1 cellular context compared by ENCODE assay signal in the genomic region with DNA sequence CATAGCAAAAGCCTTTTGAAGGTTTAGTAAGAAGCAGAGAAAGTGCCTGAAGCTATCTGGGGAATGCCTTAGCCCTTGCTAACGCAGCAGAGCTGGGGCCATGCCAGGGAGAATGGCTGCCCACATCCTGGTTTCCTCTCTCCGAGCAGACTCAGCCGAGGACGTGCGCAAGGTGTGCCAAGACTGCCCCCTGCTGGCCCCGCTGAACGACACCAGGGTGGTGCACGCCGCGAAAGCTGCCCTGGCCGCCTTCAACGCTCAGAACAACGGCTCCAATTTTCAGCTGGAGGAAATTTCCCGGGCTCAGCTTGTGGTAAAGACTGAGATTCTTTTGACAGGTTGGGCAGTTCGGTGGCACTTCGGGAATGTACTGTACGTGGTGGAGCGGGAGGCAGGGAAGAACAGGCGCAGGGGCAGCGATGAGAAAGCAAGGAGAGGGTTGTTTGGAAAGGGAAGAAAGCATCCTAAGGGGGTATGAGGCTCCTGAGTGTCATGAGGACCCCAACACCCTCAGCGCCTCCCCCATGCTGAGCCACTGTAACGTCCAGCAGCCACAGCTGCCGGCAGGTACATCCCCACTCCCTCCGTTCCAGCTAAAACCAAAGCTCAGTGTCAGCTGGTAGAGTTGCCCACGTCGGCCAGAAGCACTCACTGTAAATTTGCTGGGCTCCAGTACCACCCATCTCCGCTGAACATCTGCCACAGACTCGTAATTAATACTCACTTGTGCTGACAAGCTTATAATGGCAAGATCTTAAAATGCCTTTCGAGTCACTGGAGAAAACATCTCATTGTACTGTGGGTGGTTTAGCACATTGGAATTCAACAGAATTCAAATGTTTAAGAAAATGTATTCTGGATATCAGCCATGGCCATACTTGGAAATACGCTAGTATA.
A peak's percentile ranks its signal among the peaks of the same experiment; 100 is the strongest.
TF ChIP-seq lines count a peak whose summit lies in the region.

No MANE protein-coding gene starts in this region.

TF ChIP-seq in K562, 482 proteins besides CTCF, POLR2A, EP300 and RAD21 (continued from another document and continues in another):
- TF ChIP-seq, protein P1, sequence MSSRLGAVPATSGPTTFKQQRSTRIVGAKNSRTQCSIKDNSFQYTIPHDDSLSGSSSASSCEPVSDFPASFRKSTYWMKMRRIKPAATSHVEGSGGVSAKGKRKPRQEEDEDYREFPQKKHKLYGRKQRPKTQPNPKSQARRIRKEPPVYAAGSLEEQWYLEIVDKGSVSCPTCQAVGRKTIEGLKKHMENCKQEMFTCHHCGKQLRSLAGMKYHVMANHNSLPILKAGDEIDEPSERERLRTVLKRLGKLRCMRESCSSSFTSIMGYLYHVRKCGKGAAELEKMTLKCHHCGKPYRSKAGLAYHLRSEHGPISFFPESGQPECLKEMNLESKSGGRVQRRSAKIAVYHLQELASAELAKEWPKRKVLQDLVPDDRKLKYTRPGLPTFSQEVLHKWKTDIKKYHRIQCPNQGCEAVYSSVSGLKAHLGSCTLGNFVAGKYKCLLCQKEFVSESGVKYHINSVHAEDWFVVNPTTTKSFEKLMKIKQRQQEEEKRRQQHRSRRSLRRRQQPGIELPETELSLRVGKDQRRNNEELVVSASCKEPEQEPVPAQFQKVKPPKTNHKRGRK (tag; IDR thresholded peaks at IDR 0.05): no peak
- TF ChIP-seq, protein P2, sequence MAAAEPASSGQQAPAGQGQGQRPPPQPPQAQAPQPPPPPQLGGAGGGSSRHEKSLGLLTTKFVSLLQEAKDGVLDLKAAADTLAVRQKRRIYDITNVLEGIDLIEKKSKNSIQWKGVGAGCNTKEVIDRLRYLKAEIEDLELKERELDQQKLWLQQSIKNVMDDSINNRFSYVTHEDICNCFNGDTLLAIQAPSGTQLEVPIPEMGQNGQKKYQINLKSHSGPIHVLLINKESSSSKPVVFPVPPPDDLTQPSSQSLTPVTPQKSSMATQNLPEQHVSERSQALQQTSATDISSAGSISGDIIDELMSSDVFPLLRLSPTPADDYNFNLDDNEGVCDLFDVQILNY (CRISPR knock-in tag; IDR thresholded peaks at IDR 0.05): no peak
- TF ChIP-seq, protein P3, sequence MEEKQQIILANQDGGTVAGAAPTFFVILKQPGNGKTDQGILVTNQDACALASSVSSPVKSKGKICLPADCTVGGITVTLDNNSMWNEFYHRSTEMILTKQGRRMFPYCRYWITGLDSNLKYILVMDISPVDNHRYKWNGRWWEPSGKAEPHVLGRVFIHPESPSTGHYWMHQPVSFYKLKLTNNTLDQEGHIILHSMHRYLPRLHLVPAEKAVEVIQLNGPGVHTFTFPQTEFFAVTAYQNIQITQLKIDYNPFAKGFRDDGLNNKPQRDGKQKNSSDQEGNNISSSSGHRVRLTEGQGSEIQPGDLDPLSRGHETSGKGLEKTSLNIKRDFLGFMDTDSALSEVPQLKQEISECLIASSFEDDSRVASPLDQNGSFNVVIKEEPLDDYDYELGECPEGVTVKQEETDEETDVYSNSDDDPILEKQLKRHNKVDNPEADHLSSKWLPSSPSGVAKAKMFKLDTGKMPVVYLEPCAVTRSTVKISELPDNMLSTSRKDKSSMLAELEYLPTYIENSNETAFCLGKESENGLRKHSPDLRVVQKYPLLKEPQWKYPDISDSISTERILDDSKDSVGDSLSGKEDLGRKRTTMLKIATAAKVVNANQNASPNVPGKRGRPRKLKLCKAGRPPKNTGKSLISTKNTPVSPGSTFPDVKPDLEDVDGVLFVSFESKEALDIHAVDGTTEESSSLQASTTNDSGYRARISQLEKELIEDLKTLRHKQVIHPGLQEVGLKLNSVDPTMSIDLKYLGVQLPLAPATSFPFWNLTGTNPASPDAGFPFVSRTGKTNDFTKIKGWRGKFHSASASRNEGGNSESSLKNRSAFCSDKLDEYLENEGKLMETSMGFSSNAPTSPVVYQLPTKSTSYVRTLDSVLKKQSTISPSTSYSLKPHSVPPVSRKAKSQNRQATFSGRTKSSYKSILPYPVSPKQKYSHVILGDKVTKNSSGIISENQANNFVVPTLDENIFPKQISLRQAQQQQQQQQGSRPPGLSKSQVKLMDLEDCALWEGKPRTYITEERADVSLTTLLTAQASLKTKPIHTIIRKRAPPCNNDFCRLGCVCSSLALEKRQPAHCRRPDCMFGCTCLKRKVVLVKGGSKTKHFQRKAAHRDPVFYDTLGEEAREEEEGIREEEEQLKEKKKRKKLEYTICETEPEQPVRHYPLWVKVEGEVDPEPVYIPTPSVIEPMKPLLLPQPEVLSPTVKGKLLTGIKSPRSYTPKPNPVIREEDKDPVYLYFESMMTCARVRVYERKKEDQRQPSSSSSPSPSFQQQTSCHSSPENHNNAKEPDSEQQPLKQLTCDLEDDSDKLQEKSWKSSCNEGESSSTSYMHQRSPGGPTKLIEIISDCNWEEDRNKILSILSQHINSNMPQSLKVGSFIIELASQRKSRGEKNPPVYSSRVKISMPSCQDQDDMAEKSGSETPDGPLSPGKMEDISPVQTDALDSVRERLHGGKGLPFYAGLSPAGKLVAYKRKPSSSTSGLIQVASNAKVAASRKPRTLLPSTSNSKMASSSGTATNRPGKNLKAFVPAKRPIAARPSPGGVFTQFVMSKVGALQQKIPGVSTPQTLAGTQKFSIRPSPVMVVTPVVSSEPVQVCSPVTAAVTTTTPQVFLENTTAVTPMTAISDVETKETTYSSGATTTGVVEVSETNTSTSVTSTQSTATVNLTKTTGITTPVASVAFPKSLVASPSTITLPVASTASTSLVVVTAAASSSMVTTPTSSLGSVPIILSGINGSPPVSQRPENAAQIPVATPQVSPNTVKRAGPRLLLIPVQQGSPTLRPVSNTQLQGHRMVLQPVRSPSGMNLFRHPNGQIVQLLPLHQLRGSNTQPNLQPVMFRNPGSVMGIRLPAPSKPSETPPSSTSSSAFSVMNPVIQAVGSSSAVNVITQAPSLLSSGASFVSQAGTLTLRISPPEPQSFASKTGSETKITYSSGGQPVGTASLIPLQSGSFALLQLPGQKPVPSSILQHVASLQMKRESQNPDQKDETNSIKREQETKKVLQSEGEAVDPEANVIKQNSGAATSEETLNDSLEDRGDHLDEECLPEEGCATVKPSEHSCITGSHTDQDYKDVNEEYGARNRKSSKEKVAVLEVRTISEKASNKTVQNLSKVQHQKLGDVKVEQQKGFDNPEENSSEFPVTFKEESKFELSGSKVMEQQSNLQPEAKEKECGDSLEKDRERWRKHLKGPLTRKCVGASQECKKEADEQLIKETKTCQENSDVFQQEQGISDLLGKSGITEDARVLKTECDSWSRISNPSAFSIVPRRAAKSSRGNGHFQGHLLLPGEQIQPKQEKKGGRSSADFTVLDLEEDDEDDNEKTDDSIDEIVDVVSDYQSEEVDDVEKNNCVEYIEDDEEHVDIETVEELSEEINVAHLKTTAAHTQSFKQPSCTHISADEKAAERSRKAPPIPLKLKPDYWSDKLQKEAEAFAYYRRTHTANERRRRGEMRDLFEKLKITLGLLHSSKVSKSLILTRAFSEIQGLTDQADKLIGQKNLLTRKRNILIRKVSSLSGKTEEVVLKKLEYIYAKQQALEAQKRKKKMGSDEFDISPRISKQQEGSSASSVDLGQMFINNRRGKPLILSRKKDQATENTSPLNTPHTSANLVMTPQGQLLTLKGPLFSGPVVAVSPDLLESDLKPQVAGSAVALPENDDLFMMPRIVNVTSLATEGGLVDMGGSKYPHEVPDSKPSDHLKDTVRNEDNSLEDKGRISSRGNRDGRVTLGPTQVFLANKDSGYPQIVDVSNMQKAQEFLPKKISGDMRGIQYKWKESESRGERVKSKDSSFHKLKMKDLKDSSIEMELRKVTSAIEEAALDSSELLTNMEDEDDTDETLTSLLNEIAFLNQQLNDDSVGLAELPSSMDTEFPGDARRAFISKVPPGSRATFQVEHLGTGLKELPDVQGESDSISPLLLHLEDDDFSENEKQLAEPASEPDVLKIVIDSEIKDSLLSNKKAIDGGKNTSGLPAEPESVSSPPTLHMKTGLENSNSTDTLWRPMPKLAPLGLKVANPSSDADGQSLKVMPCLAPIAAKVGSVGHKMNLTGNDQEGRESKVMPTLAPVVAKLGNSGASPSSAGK (IDR thresholded peaks at IDR 0.05): no peak
- no peak for TF ChIP-seq HNRNPH1 (optimal IDR thresholded peaks at IDR 0.05; ENCODE audit: low read depth, low read length)
- no peak for TF ChIP-seq POLR2AphosphoS2 (IDR thresholded peaks at IDR 0.05; ENCODE audit: low read length)
- no peak for TF ChIP-seq POU5F1 (IDR thresholded peaks at IDR 0.05; ENCODE audit: borderline replicate concordance, low read depth, low read length, partially characterized antibody)
- no peak for TF ChIP-seq ARID1B (IDR thresholded peaks at IDR 0.05)
- TF ChIP-seq CREM (IDR thresholded peaks at IDR 0.05; ENCODE audit: low read depth): peak; percentile 66
- TF ChIP-seq BHLHE40 (IDR thresholded peaks at IDR 0.05; ENCODE audit: low read length): peak; percentile 50; the same call in 1 of the 2 replicates
- TF ChIP-seq CBX2 (IDR thresholded peaks at IDR 0.05; ENCODE audit: insufficient read depth, low read length, poor library complexity, severe bottlenecking): no peak
- TF ChIP-seq MAFK (IDR thresholded peaks at IDR 0.05; ENCODE audit: low read length): no peak
- TF ChIP-seq, protein P4, sequence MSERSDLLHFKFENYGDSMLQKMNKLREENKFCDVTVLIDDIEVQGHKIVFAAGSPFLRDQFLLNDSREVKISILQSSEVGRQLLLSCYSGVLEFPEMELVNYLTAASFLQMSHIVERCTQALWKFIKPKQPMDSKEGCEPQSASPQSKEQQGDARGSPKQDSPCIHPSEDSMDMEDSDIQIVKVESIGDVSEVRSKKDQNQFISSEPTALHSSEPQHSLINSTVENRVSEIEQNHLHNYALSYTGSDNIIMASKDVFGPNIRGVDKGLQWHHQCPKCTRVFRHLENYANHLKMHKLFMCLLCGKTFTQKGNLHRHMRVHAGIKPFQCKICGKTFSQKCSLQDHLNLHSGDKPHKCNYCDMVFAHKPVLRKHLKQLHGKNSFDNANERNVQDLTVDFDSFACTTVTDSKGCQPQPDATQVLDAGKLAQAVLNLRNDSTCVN (CRISPR knock-in tag; IDR thresholded peaks at IDR 0.05): no peak
- 0 out of 4 replicates have a peak, but pooled peaks of 1 of the 2 experiments have one; percentile 30 for TF ChIP-seq MAZ (CRISPR knock-in tag; conservative IDR thresholded peaks at IDR 0.05 in 1 of 2, IDR thresholded peaks at IDR 0.05 in 1 of 2)
- no peak for TF ChIP-seq ZNF699 (CRISPR knock-in tag; IDR thresholded peaks at IDR 0.05; ENCODE audit: insufficient replicate concordance)
- TF ChIP-seq MEIS2 (IDR thresholded peaks at IDR 0.05; ENCODE audit: partially characterized antibody): no peak
- no peak for TF ChIP-seq TAF15 (IDR thresholded peaks at IDR 0.05; ENCODE audit: low read depth, low read length)
- TF ChIP-seq, protein P5, sequence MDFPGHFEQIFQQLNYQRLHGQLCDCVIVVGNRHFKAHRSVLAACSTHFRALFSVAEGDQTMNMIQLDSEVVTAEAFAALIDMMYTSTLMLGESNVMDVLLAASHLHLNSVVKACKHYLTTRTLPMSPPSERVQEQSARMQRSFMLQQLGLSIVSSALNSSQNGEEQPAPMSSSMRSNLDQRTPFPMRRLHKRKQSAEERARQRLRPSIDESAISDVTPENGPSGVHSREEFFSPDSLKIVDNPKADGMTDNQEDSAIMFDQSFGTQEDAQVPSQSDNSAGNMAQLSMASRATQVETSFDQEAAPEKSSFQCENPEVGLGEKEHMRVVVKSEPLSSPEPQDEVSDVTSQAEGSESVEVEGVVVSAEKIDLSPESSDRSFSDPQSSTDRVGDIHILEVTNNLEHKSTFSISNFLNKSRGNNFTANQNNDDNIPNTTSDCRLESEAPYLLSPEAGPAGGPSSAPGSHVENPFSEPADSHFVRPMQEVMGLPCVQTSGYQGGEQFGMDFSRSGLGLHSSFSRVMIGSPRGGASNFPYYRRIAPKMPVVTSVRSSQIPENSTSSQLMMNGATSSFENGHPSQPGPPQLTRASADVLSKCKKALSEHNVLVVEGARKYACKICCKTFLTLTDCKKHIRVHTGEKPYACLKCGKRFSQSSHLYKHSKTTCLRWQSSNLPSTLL (IDR thresholded peaks at IDR 0.05): no peak
- no peak for TF ChIP-seq NCOA6 (IDR thresholded peaks at IDR 0.05)
- TF ChIP-seq, protein P6, sequence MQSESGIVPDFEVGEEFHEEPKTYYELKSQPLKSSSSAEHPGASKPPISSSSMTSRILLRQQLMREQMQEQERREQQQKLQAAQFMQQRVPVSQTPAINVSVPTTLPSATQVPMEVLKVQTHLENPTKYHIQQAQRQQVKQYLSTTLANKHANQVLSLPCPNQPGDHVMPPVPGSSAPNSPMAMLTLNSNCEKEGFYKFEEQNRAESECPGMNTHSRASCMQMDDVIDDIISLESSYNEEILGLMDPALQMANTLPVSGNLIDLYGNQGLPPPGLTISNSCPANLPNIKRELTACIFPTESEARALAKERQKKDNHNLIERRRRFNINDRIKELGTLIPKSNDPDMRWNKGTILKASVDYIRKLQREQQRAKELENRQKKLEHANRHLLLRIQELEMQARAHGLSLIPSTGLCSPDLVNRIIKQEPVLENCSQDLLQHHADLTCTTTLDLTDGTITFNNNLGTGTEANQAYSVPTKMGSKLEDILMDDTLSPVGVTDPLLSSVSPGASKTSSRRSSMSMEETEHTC (IDR thresholded peaks at IDR 0.05): no peak
- TF ChIP-seq HDAC2 (IDR thresholded peaks at IDR 0.05): no peak
- TF ChIP-seq, protein P7, sequence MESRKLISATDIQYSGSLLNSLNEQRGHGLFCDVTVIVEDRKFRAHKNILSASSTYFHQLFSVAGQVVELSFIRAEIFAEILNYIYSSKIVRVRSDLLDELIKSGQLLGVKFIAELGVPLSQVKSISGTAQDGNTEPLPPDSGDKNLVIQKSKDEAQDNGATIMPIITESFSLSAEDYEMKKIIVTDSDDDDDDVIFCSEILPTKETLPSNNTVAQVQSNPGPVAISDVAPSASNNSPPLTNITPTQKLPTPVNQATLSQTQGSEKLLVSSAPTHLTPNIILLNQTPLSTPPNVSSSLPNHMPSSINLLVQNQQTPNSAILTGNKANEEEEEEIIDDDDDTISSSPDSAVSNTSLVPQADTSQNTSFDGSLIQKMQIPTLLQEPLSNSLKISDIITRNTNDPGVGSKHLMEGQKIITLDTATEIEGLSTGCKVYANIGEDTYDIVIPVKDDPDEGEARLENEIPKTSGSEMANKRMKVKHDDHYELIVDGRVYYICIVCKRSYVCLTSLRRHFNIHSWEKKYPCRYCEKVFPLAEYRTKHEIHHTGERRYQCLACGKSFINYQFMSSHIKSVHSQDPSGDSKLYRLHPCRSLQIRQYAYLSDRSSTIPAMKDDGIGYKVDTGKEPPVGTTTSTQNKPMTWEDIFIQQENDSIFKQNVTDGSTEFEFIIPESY (CRISPR knock-in tag; IDR thresholded peaks at IDR 0.05): peak; percentile 41; the same call in 1 of the 2 replicates
- TF ChIP-seq, protein P8, sequence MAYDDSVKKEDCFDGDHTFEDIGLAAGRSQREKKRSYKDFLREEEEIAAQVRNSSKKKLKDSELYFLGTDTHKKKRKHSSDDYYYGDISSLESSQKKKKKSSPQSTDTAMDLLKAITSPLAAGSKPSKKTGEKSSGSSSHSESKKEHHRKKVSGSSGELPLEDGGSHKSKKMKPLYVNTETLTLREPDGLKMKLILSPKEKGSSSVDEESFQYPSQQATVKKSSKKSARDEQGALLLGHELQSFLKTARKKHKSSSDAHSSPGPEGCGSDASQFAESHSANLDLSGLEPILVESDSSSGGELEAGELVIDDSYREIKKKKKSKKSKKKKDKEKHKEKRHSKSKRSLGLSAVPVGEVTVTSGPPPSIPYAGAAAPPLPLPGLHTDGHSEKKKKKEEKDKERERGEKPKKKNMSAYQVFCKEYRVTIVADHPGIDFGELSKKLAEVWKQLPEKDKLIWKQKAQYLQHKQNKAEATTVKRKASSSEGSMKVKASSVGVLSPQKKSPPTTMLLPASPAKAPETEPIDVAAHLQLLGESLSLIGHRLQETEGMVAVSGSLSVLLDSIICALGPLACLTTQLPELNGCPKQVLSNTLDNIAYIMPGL (CRISPR knock-in tag; IDR thresholded peaks at IDR 0.05): no peak
